ENCODE assay signal across 26 cellular contexts in the genomic region with DNA sequence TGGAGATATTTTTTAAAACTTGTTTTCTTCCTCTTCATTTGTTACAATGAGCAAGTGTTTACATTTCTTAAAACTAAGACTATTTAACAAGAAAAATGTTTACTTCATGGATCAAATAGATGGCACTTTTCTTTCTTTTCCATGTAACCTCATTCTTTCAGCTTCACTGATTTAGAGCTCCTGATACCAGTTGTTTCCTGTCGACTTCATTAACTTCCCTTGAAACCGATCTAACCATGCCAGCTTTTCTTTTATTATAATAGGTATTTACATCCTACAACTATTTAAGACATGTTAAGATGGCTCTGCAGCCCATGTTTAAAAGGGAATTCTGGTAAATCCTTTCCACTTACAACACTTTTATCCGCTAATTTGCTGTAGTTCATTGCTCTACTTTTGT.
DNase-seq lines count a peak whose midpoint lies in the region; TF ChIP-seq lines count a peak whose summit lies in the region.
"Had no signal": no experiment of that assay in that cellular context is flagged by ENCODE, and none has a peak within 500 bp of the region (broad histone marks: within the 10 kb centered on the region; RNA-seq: fewer than 3 reads in every experiment).

No MANE protein-coding gene starts in this region.

- DNase-seq in NCI-H2171 treated with DMSO at 0.1 percent for 48 hours (lab: John Stamatoyannopoulos, UW) (peak; percentile 28), NCI-H2171 (lab: John Stamatoyannopoulos, UW) (no peak), astrocyte of the hippocampus (ENCODE audit: low read depth, low spot score) (peak; percentile 14), mesothelial cell of epicardium (ENCODE audit: low spot score in 2 of 2, unreplicated experiment in 2 of 2) (no peak), middle frontal gyrus (ENCODE audit: extremely low spot score, low spot score) (no peak), NOMO-1 treated with DMSO at 0.1 percent for 48 hours (lab: John Stamatoyannopoulos, UW; ENCODE audit: unreplicated experiment) (no peak), chondrocyte (ENCODE audit: low spot score) (no peak), KBM-7 (no peak)
- DNase-seq: activated CD4-positive, alpha-beta T cell treated with anti-CD3 and anti-CD28 coated beads for 48 hours; anterior cingulate cortex; CD4-positive, alpha-beta T cell; effector CD8-positive, alpha-beta T cell; GM23248; HFFc6; left ventricle myocardium inferior; mesendoderm; NCI-H1092 treated with DMSO at 0.1 percent for 48 hours; NCI-H187 treated with DMSO at 0.1 percent for 48 hours; NCI-H526 treated with DMSO at 0.1 percent for 48 hours; psoas muscle; SHP77 treated with DMSO at 0.1 percent for 48 hours; trophoblast cell had no signal

- H3K9me3 Mint-ChIP-seq in mesothelial cell of epicardium (peaks cover 22% of the 10 kb centered on the region), chondrocyte (ENCODE audit: low read depth) (peaks cover 18% of the 10 kb centered on the region)
- H3K9me3 Mint-ChIP-seq: activated naive CD4-positive, alpha-beta T cell treated with anti-CD3 and anti-CD28 coated beads, Interleukin-2, amount 50 U/mL, for 24 hours; CD4-positive, alpha-beta T cell; HFFc6; IgD-negative memory B cell; stimulated activated effector memory CD8-positive, alpha-beta T cell treated with anti-CD3 and anti-CD28 coated beads, Interleukin-12 subunit alpha, Interleukin-12 subunit beta, amount 100 ng/mL, for 72 hours; T-helper 2 cell treated with Interferon-gamma antibody and Interleukin-4, amounts not matched to agents 5 μg/mL and 100 μg/mL, for 36 hours had no signal

- in situ Hi-C loops in KBM-7 (cut with MboI; ENCODE audit: low pct_unique_long_range_greater_than_20kb, low sequenced_read_pairs): no loop called here

- H3K27me3 Mint-ChIP-seq in mesothelial cell of epicardium (ENCODE audit: low read depth): no peaks in the 10 kb centered on the region
- H3K27me3 Mint-ChIP-seq in chondrocyte (ENCODE audit: low read depth): no peaks in the 10 kb centered on the region
- H3K27me3 Mint-ChIP-seq: CD4-positive, alpha-beta T cell; IgD-negative memory B cell had no signal

- peak overlapping the region; percentile 88 for H3K27ac Mint-ChIP-seq in mesothelial cell of epicardium
- no peak overlapping the region for H3K27ac Mint-ChIP-seq in chondrocyte (ENCODE audit: unreplicated experiment)
- H3K27ac Mint-ChIP-seq: activated naive CD4-positive, alpha-beta T cell treated with anti-CD3 and anti-CD28 coated beads, Interleukin-2, amount 50 U/mL, for 24 hours; CD4-positive, alpha-beta T cell; HFFc6; IgD-negative memory B cell; stimulated activated effector memory CD8-positive, alpha-beta T cell treated with anti-CD3 and anti-CD28 coated beads, Interleukin-12 subunit alpha, Interleukin-12 subunit beta, amount 100 ng/mL, for 72 hours; T-helper 2 cell treated with Interferon-gamma antibody and Interleukin-4, amounts not matched to agents 5 μg/mL and 100 μg/mL, for 36 hours had no signal

- peaks cover 18% of the 10 kb centered on the region for H3K4me1 Mint-ChIP-seq in mesothelial cell of epicardium
- peaks cover 23% of the 10 kb centered on the region for H3K4me1 Mint-ChIP-seq in chondrocyte (ENCODE audit: low read depth)
- H3K4me1 Mint-ChIP-seq: activated naive CD4-positive, alpha-beta T cell treated with anti-CD3 and anti-CD28 coated beads, Interleukin-2, amount 50 U/mL, for 24 hours; IgD-negative memory B cell; stimulated activated effector memory CD8-positive, alpha-beta T cell treated with anti-CD3 and anti-CD28 coated beads, Interleukin-12 subunit alpha, Interleukin-12 subunit beta, amount 100 ng/mL, for 72 hours had no signal

- no peak for TF ChIP-seq CTCF in mesothelial cell of epicardium (IDR thresholded peaks at IDR 0.05; ENCODE audit: unreplicated experiment)
- no peak for TF ChIP-seq CTCF in chondrocyte (IDR thresholded peaks at IDR 0.05)

- H3K4me3 Mint-ChIP-seq in mesothelial cell of epicardium: no peak overlapping the region
- no peak overlapping the region for H3K4me3 Mint-ChIP-seq in chondrocyte (ENCODE audit: unreplicated experiment)
- H3K4me3 Mint-ChIP-seq: activated naive CD4-positive, alpha-beta T cell treated with anti-CD3 and anti-CD28 coated beads, Interleukin-2, amount 50 U/mL, for 24 hours; CD4-positive, alpha-beta T cell; HFFc6; IgD-negative memory B cell; stimulated activated effector memory CD8-positive, alpha-beta T cell treated with anti-CD3 and anti-CD28 coated beads, Interleukin-12 subunit alpha, Interleukin-12 subunit beta, amount 100 ng/mL, for 72 hours; T-helper 2 cell treated with Interferon-gamma antibody and Interleukin-4, amounts not matched to agents 5 μg/mL and 100 μg/mL, for 36 hours had no signal

- H3K36me3 Mint-ChIP-seq in mesothelial cell of epicardium: peaks cover 7% of the 10 kb centered on the region
- peaks cover 4% of the 10 kb centered on the region for H3K36me3 Mint-ChIP-seq in chondrocyte (ENCODE audit: low read depth)
- H3K36me3 Mint-ChIP-seq: activated naive CD4-positive, alpha-beta T cell treated with anti-CD3 and anti-CD28 coated beads, Interleukin-2, amount 50 U/mL, for 24 hours; IgD-negative memory B cell; stimulated activated effector memory CD8-positive, alpha-beta T cell treated with anti-CD3 and anti-CD28 coated beads, Interleukin-12 subunit alpha, Interleukin-12 subunit beta, amount 100 ng/mL, for 72 hours had no signal

Comparison
In these comparisons a context has a peak if more than half of its experiments do, and no peak if none do; other contexts are left out.
1. DNase-seq: peak in NCI-H2171 treated with DMSO at 0.1 percent for 48 hours (single experiment) and astrocyte of the hippocampus (single experiment); none in NCI-H2171 (single experiment), mesothelial cell of epicardium (0 of 2), middle frontal gyrus (single experiment), NOMO-1 treated with DMSO at 0.1 percent for 48 hours (single experiment), chondrocyte (single experiment) and KBM-7 (single experiment).